ENCODE assay signal across 9 cellular contexts in genomic region chr10:484925-485661, GRCh38.
DNase-seq lines count a peak whose midpoint lies in the region; ATAC-seq and TF ChIP-seq lines count a peak whose summit lies in the region.
"Had no signal": no experiment of that assay in that cellular context is flagged by ENCODE, and none has a peak within 500 bp of the region (broad histone marks: within the 10 kb centered on the region; RNA-seq: fewer than 3 reads in every experiment).

No MANE protein-coding gene starts in this region.

- ATAC-seq in HG03460 (IDR thresholded peaks at IDR 0.05; ENCODE audit: unreplicated experiment): peak; percentile 63

- TF ChIP-seq CTCF in GM12875 (IDR thresholded peaks at IDR 0.05; ENCODE audit: borderline replicate concordance, insufficient read depth, low read depth, low read length): no peak

- peak overlapping the region; percentile 80 for H3K4me3 Mint-ChIP-seq in activated naive CD4-positive, alpha-beta T cell treated with anti-CD3 and anti-CD28 coated beads, Interleukin-2, amount 10 ng/mL, durations not matched to agents 7 days and 5 days
- peak overlapping the region; percentile 85 to 90 (median 89) for H3K4me3 Mint-ChIP-seq in immature natural killer cell

- H3K9me3 Mint-ChIP-seq in activated naive CD4-positive, alpha-beta T cell treated with anti-CD3 and anti-CD28 coated beads, Interleukin-2, amount 10 ng/mL, durations not matched to agents 7 days and 5 days: no peaks in the 10 kb centered on the region
- no peaks in the 10 kb centered on the region for H3K9me3 Mint-ChIP-seq in immature natural killer cell

- peaks cover 20% of the 10 kb centered on the region for H3K4me1 Mint-ChIP-seq in activated naive CD4-positive, alpha-beta T cell treated with anti-CD3 and anti-CD28 coated beads, Interleukin-2, amount 10 ng/mL, durations not matched to agents 7 days and 5 days
- H3K4me1 Mint-ChIP-seq in immature natural killer cell: peaks cover 13 to 20% of the 10 kb centered on the region in 2 donors

- peaks cover 10% of the 10 kb centered on the region for H3K27me3 Mint-ChIP-seq in activated naive CD4-positive, alpha-beta T cell treated with anti-CD3 and anti-CD28 coated beads, Interleukin-2, amount 10 ng/mL, durations not matched to agents 7 days and 5 days
- peaks cover 0 to 5% (median 4%) of the 10 kb centered on the region in 3 donors for H3K27me3 Mint-ChIP-seq in immature natural killer cell (ENCODE audit: low read depth in 3 of 3)

- H3K4me3 ChIP-seq in GM12875 (ENCODE audit: low read depth, low read length): peak overlapping the region; percentile 49

- peak overlapping the region; percentile 95 for H3K27ac Mint-ChIP-seq in activated naive CD4-positive, alpha-beta T cell treated with anti-CD3 and anti-CD28 coated beads, Interleukin-2, amount 10 ng/mL, durations not matched to agents 7 days and 5 days
- H3K27ac Mint-ChIP-seq in immature natural killer cell: peak overlapping the region; percentile 90 to 96 (median 93)

- no peaks in the 10 kb centered on the region for H3K36me3 Mint-ChIP-seq in activated naive CD4-positive, alpha-beta T cell treated with anti-CD3 and anti-CD28 coated beads, Interleukin-2, amount 10 ng/mL, durations not matched to agents 7 days and 5 days
- no peaks in the 10 kb centered on the region for H3K36me3 Mint-ChIP-seq in immature natural killer cell

- H3K27ac ChIP-seq in temporal lobe (ENCODE audit: low read depth, low read length): peak overlapping the region; percentile 54
- H3K27ac ChIP-seq: KMS-11 had no signal

- peak; percentile 56 for DNase-seq in activated naive CD4-positive, alpha-beta T cell treated with anti-CD3 and anti-CD28 coated beads, Interleukin-2, amount 10 ng/mL, durations not matched to agents 7 days and 5 days
- DNase-seq in immature natural killer cell (peak; percentile 43 to 48 (median 46)), SW480 (ENCODE audit: low spot score) (no peak), NCI-H774 (lab: John Stamatoyannopoulos, UW) (no peak), OCI-M2 (lab: John Stamatoyannopoulos, UW; ENCODE audit: unreplicated experiment) (no peak)

- CTCF ChIA-PET in activated naive CD4-positive, alpha-beta T cell treated with anti-CD3 and anti-CD28 coated beads, Interleukin-2, amount 10 ng/mL, durations not matched to agents 7 days and 5 days (lab: Charles Lee): interaction anchor here (1.2 kb wide), 1 partner anchor 13 kb away, joined by 3 read pairs; no protein-coding TSS in a partner anchor

Comparison
In these comparisons a context has a peak if more than half of its experiments do, and no peak if none do; other contexts are left out.
1. DNase-seq: peak in activated naive CD4-positive, alpha-beta T cell treated with anti-CD3 and anti-CD28 coated beads, Interleukin-2, amount 10 ng/mL, durations not matched to agents 7 days and 5 days (single experiment) and immature natural killer cell (3 of 3); none in SW480 (single experiment), NCI-H774 (single experiment) and OCI-M2 (single experiment).